Comparison of ENCODE assay signal across 8 cellular contexts in genomic region chr16:31507929-31508705, GRCh38. TPM values are rescaled to one million over a fixed set of nuclear protein-coding genes. Genes with fewer than 3 reads are reported as not detected.
DNase-seq lines count a peak whose midpoint lies in the region; ATAC-seq and TF ChIP-seq lines count a peak whose summit lies in the region.

Gene RUSF1 (minus strand): TSS chr16:31508391. CDS start chr16:31508373, 18 bp downstream.

- H3K4me1 ChIP-seq in Peyer's patch: peaks cover 0 to 14% (median 8%) of the 10 kb centered on the region in 4 donors
- peaks cover 27% of the 10 kb centered on the region in 2 donors for H3K4me1 ChIP-seq in naive thymus-derived CD4-positive, alpha-beta T cell (ENCODE audit: control insufficient read depth in 2 of 2, insufficient read depth in 2 of 2, low read length in 2 of 2)

- H3K4me3 ChIP-seq in Peyer's patch: peak within 1 kb of the TSS; percentile 71 to 99 (median 84)
- H3K4me3 ChIP-seq in naive thymus-derived CD4-positive, alpha-beta T cell (ENCODE audit: low read length): peak within 1 kb of the TSS; percentile 77

- peak; percentile 71 to 75 for TF ChIP-seq POLR2A in Peyer's patch (IDR thresholded peaks at IDR 0.05)

- peak; percentile 91 for ATAC-seq in GM21529 (IDR thresholded peaks at IDR 0.05; ENCODE audit: unreplicated experiment)
- peak; percentile 93 for ATAC-seq in naive thymus-derived CD4-positive, alpha-beta T cell
- peak; percentile 95 for ATAC-seq in stimulated activated memory B cell treated with anti-CD40 and anti-IgM and Interleukin-4, amounts not matched to agents 10 μg/mL and 1 μg/mL and 100 μg/mL, for 72 hours

- H3K9me3 Mint-ChIP-seq in IgD-negative memory B cell: no peaks in the 10 kb centered on the region
- H3K9me3 Mint-ChIP-seq in naive thymus-derived CD4-positive, alpha-beta T cell: peaks cover 0 to 8% (median 0%) of the 10 kb centered on the region in 11 donors
- H3K9me3 Mint-ChIP-seq in stimulated activated memory B cell treated with anti-CD40 and anti-IgM and Interleukin-4, amounts not matched to agents 10 μg/mL and 1 μg/mL and 100 μg/mL, for 72 hours: no peaks in the 10 kb centered on the region

- TF ChIP-seq CTCF in Peyer's patch (IDR thresholded peaks at IDR 0.05): peak in 2 of 6 experiments; percentile 1 to 19

- H3K4me1 Mint-ChIP-seq in IgD-negative memory B cell: peaks cover 34 to 40% (median 37%) of the 10 kb centered on the region in 3 donors
- H3K4me1 Mint-ChIP-seq in naive thymus-derived CD4-positive, alpha-beta T cell: peaks cover 30 to 66% (median 53%) of the 10 kb centered on the region in 7 donors
- peaks cover 44% of the 10 kb centered on the region for H3K4me1 Mint-ChIP-seq in stimulated activated memory B cell treated with anti-CD40 and anti-IgM and Interleukin-4, amounts not matched to agents 10 μg/mL and 1 μg/mL and 100 μg/mL, for 72 hours

- CTCF ChIA-PET in naive thymus-derived CD4-positive, alpha-beta T cell (lab: Charles Lee): no interaction called here

- H3K27ac ChIP-seq in Peyer's patch: peak within 1 kb of the TSS; percentile 84 to 96 (median 90)
- H3K27ac ChIP-seq in naive thymus-derived CD4-positive, alpha-beta T cell (ENCODE audit: low read depth, low read length): peak within 1 kb of the TSS; percentile 93

- peak; percentile 90 for DNase-seq in DMS53 (lab: John Stamatoyannopoulos, UW)
- peak; percentile 92 to 96 (median 93) for DNase-seq in Peyer's patch
- peak; percentile 72 for DNase-seq in activated T-helper 1 cell treated with Interleukin-2 at 50 U/mL for 16 hours (ENCODE audit: low read depth)
- DNase-seq in fibroblast of gingiva (ENCODE audit: low read depth): peak; percentile 89
- peak; percentile 63 to 84 (median 77) for DNase-seq in naive thymus-derived CD4-positive, alpha-beta T cell

- intact Hi-C loops in naive thymus-derived CD4-positive, alpha-beta T cell (cut with micrococcal nuclease): loop anchor here (1.0 to 5.0 kb wide), 12 partner anchors 19 to 434 kb away; partner anchors contain the start of genes ARMC5 (in 2 of the 2), KAT8 (in 1 of the 2), ZNF646 (in 1 of the 2) and ZNF668 (in 1 of the 2)

- H3K27me3 Mint-ChIP-seq in IgD-negative memory B cell: no peaks in the 10 kb centered on the region
- no peaks in the 10 kb centered on the region for H3K27me3 Mint-ChIP-seq in naive thymus-derived CD4-positive, alpha-beta T cell
- H3K27me3 Mint-ChIP-seq in stimulated activated memory B cell treated with anti-CD40 and anti-IgM and Interleukin-4, amounts not matched to agents 10 μg/mL and 1 μg/mL and 100 μg/mL, for 72 hours: no peaks in the 10 kb centered on the region

- H3K9me3 ChIP-seq in Peyer's patch: no peaks in the 10 kb centered on the region
- no peaks in the 10 kb centered on the region for H3K9me3 ChIP-seq in naive thymus-derived CD4-positive, alpha-beta T cell (ENCODE audit: control insufficient read depth in 2 of 3, low read length in 3 of 3)

- peak within 1 kb of the TSS; percentile 96 to 98 (median 96) for H3K27ac Mint-ChIP-seq in IgD-negative memory B cell
- H3K27ac Mint-ChIP-seq in naive thymus-derived CD4-positive, alpha-beta T cell: peak within 1 kb of the TSS; percentile 93 to 98 (median 97)
- H3K27ac Mint-ChIP-seq in stimulated activated memory B cell treated with anti-CD40 and anti-IgM and Interleukin-4, amounts not matched to agents 10 μg/mL and 1 μg/mL and 100 μg/mL, for 72 hours: peak within 1 kb of the TSS; percentile 97

- no peaks in the 10 kb centered on the region for H3K36me3 Mint-ChIP-seq in IgD-negative memory B cell
- H3K36me3 Mint-ChIP-seq in naive thymus-derived CD4-positive, alpha-beta T cell: peaks cover 0 to 13% (median 3%) of the 10 kb centered on the region in 5 donors
- peaks cover 6% of the 10 kb centered on the region for H3K36me3 Mint-ChIP-seq in stimulated activated memory B cell treated with anti-CD40 and anti-IgM and Interleukin-4, amounts not matched to agents 10 μg/mL and 1 μg/mL and 100 μg/mL, for 72 hours

- peak within 1 kb of the TSS; percentile 90 to 97 (median 97) for H3K4me3 Mint-ChIP-seq in IgD-negative memory B cell
- peak within 1 kb of the TSS; percentile 83 to 98 (median 92) for H3K4me3 Mint-ChIP-seq in naive thymus-derived CD4-positive, alpha-beta T cell
- H3K4me3 Mint-ChIP-seq in stimulated activated memory B cell treated with anti-CD40 and anti-IgM and Interleukin-4, amounts not matched to agents 10 μg/mL and 1 μg/mL and 100 μg/mL, for 72 hours: peak within 1 kb of the TSS; percentile 87

- no peaks in the 10 kb centered on the region for H3K36me3 ChIP-seq in Peyer's patch
- H3K36me3 ChIP-seq in naive thymus-derived CD4-positive, alpha-beta T cell (ENCODE audit: control insufficient read depth in 2 of 3, insufficient read depth in 3 of 3, low read length in 3 of 3): peaks cover 0 to 12% (median 0%) of the 10 kb centered on the region in 3 experiments

- POLR2A ChIA-PET in naive thymus-derived CD4-positive, alpha-beta T cell (lab: Charles Lee): interaction anchor here (0.6 to 2.9 kb wide), 17 partner anchors 20 to 434 kb away, joined by 3 to 22 read pairs (median 5); partner anchors contain the start of genes ARMC5, ZNF267, ZNF646 and ZNF668

- no peaks in the 10 kb centered on the region for H3K27me3 ChIP-seq in Peyer's patch
- no peaks in the 10 kb centered on the region for H3K27me3 ChIP-seq in naive thymus-derived CD4-positive, alpha-beta T cell (ENCODE audit: control insufficient read depth in 2 of 2, insufficient read depth in 2 of 2, low read length in 2 of 2)

RNA-seq across cellular contexts. Expression of gene RUSF1, which starts in this region (rescaled TPM):
- polyA plus RNA-seq in IgD-negative memory B cell: 19.8 TPM
- total RNA-seq in Peyer's patch: 100 to 1,000 TPM in 3 of 4 donors, 10 to 100 TPM in 1; 65.2 to 124 (median 110) TPM
- total RNA-seq in naive thymus-derived CD4-positive, alpha-beta T cell: 100 to 1,000 TPM in 2 of 5 experiments, 10 to 100 TPM in 3; 47.3 to 118 (median 89.5) TPM
- 10 to 100 TPM; 22.8 to 30.1 TPM for polyA plus RNA-seq in naive thymus-derived CD4-positive, alpha-beta T cell

Comparison
In these comparisons a context has a peak if more than half of its experiments do, and no peak if none do; other contexts are left out.
1. Peak in every context shown above with its lines: DNase-seq, ATAC-seq, H3K4me3 ChIP-seq and H3K27ac ChIP-seq.